ENCODE assay signal across 22 cellular contexts in genomic region chr1:14345925-14346550, GRCh38.
DNase-seq lines count a peak whose midpoint lies in the region; ATAC-seq, FAIRE-seq and TF ChIP-seq lines count a peak whose summit lies in the region.
"Had no signal": no experiment of that assay in that cellular context is flagged by ENCODE, and none has a peak within 500 bp of the region (broad histone marks: within the 10 kb centered on the region; RNA-seq: fewer than 3 reads in every experiment).

No MANE protein-coding gene starts in this region.

- H3K4me3 Mint-ChIP-seq in progenitor cell of endocrine pancreas (ENCODE audit: low read depth): no peak overlapping the region
- H3K4me3 Mint-ChIP-seq: CD4-positive, alpha-beta memory T cell had no signal

- no peaks in the 10 kb centered on the region for H4K20me1 ChIP-seq in keratinocyte (ENCODE audit: control insufficient read depth, extremely low read depth, insufficient read depth, low read length)

- H3K4me1 ChIP-seq in keratinocyte (ENCODE audit: control insufficient read depth, extremely low read depth, insufficient read depth, low read length): no peaks in the 10 kb centered on the region
- H3K4me1 ChIP-seq in sigmoid colon: no peaks in the 10 kb centered on the region
- H3K4me1 ChIP-seq: right atrium auricular region, tibial nerve had no signal

- H3K9me3 Mint-ChIP-seq in progenitor cell of endocrine pancreas (ENCODE audit: low read depth): no peaks in the 10 kb centered on the region

- no peaks in the 10 kb centered on the region for H3K36me3 ChIP-seq in MG63
- H3K36me3 ChIP-seq in keratinocyte (ENCODE audit: control insufficient read depth in 2 of 2, extremely low read depth in 1 of 2, insufficient read depth in 2 of 2, low read length in 2 of 2): no peaks in the 10 kb centered on the region
- H3K36me3 ChIP-seq in sigmoid colon: no peaks in the 10 kb centered on the region
- H3K36me3 ChIP-seq: neutrophil, right atrium auricular region, tibial nerve had no signal

- H3K4me3 ChIP-seq in MG63 (no peak overlapping the region), cardiac fibroblast (replicated peaks in 1 of 2; ENCODE audit: low read depth in 2 of 2, low read length in 2 of 2) (no peak overlapping the region), keratinocyte (ENCODE audit: control insufficient read depth in 2 of 3, extremely low read depth in 1 of 3, insufficient read depth in 2 of 3, low read depth in 1 of 3, low read length in 3 of 3) (no peak overlapping the region), sigmoid colon (no peak overlapping the region), lower leg skin (ENCODE audit: low read depth, poor library complexity, severe bottlenecking) (no peak overlapping the region)
- H3K4me3 ChIP-seq: right atrium auricular region, tibial nerve had no signal

- no peak for TF ChIP-seq POLR2A in sigmoid colon (IDR thresholded peaks at IDR 0.05)
- no peak for TF ChIP-seq POLR2A in lower leg skin (IDR thresholded peaks at IDR 0.05)

- dilution Hi-C loops in keratinocyte (cut with MboI; ENCODE audit: extremely low pct_ligation_motif_present, low sequenced_read_pairs): no loop called here

- H3K27ac ChIP-seq in keratinocyte (ENCODE audit: control insufficient read depth, insufficient read depth, low read length) (no peak overlapping the region), sigmoid colon (no peak overlapping the region)
- H3K27ac ChIP-seq: neutrophil, right atrium auricular region, RWPE1, tibial nerve had no signal

- H3K9me3 ChIP-seq in MG63: no peaks in the 10 kb centered on the region
- H3K9me3 ChIP-seq in keratinocyte (ENCODE audit: control insufficient read depth, low read depth, low read length): no peaks in the 10 kb centered on the region
- H3K9me3 ChIP-seq in sigmoid colon: no peaks in the 10 kb centered on the region
- H3K9me3 ChIP-seq: neutrophil, right atrium auricular region had no signal

- H3K27me3 Mint-ChIP-seq in progenitor cell of endocrine pancreas: peaks cover 21% of the 10 kb centered on the region

- H2AFZ ChIP-seq in keratinocyte (ENCODE audit: control insufficient read depth, low read length): no peak overlapping the region

- H3K9ac ChIP-seq in keratinocyte (ENCODE audit: control insufficient read depth, extremely low read depth, insufficient read depth, low read length): no peak overlapping the region

- intact Hi-C loops in sigmoid colon (cut with DNase I) (no loop called here), lower leg skin (cut with DNase I; ENCODE audit: low total_unique reads) (no loop called here)

- H3K36me3 Mint-ChIP-seq in progenitor cell of endocrine pancreas (ENCODE audit: insufficient read depth): no peaks in the 10 kb centered on the region
- H3K36me3 Mint-ChIP-seq: CD4-positive, alpha-beta memory T cell had no signal

- H3K4me2 ChIP-seq in keratinocyte (ENCODE audit: control insufficient read depth, extremely low read depth, insufficient read depth, low read depth, low read length): no peak overlapping the region

- H3K27ac Mint-ChIP-seq in progenitor cell of endocrine pancreas: no peak overlapping the region
- H3K27ac Mint-ChIP-seq: CD4-positive, alpha-beta memory T cell had no signal

- no peak for TF ChIP-seq CTCF in cardiac fibroblast (IDR thresholded peaks at IDR 0.05; ENCODE audit: low read depth, low read length)
- no peak for TF ChIP-seq CTCF in keratinocyte (optimal IDR thresholded peaks at IDR 0.05 in 1 of 3, IDR thresholded peaks at IDR 0.05 in 1 of 3, conservative IDR thresholded peaks at IDR 0.05 in 1 of 3; ENCODE audit: extremely low read depth in 1 of 3, insufficient read depth in 2 of 3, low read length in 3 of 3)
- TF ChIP-seq CTCF in progenitor cell of endocrine pancreas (IDR thresholded peaks at IDR 0.05; ENCODE audit: unreplicated experiment): no peak
- no peak for TF ChIP-seq CTCF in sigmoid colon (IDR thresholded peaks at IDR 0.05)
- no peak for TF ChIP-seq CTCF in lower leg skin (IDR thresholded peaks at IDR 0.05)

- H3K27me3 ChIP-seq in MG63 (no peaks in the 10 kb centered on the region), keratinocyte (ENCODE audit: control insufficient read depth, extremely low read depth, insufficient read depth, low read length) (no peaks in the 10 kb centered on the region), sigmoid colon (no peaks in the 10 kb centered on the region)
- H3K27me3 ChIP-seq: neutrophil, right atrium auricular region, tibial nerve had no signal

- ATAC-seq in HG03439 (IDR thresholded peaks at IDR 0.05; ENCODE audit: unreplicated experiment): no peak
- ATAC-seq: left colon had no signal

- 79 to 86% methylated on average over 8 of the region's 8 CpGs for WGBS in sigmoid colon, 2 donors
- 71 to 77% methylated on average over 8 of the region's 8 CpGs for WGBS in lower leg skin, 2 donors

- no peaks in the 10 kb centered on the region for H3K79me2 ChIP-seq in keratinocyte (ENCODE audit: control insufficient read depth, insufficient read depth, low read length)

- peak; percentile 13 for FAIRE-seq in keratinocyte (lab: Jason Lieb, UNC)
- FAIRE-seq: GM19239, HTR-8/SVneo had no signal

- peaks cover 2% of the 10 kb centered on the region for H3K4me1 Mint-ChIP-seq in progenitor cell of endocrine pancreas (ENCODE audit: low read depth)
- H3K4me1 Mint-ChIP-seq: CD4-positive, alpha-beta memory T cell had no signal

- DNase-seq in AG20443 (ENCODE audit: low spot score): peak; percentile 48
- DNase-seq in MG63: peak; percentile 6
- DNase-seq in cardiac fibroblast (ENCODE audit: low read depth in 2 of 2): peak; percentile 2 to 6
- no peak for DNase-seq in keratinocyte (ENCODE audit: low read depth, low spot score)
- DNase-seq in progenitor cell of endocrine pancreas (ENCODE audit: low spot score, unreplicated experiment): no peak
- no peak for DNase-seq in sigmoid colon
- no peak for DNase-seq in lower leg skin (ENCODE audit: low spot score in 2 of 2)
- DNase-seq: activated CD4-positive, alpha-beta T cell treated with anti-CD3 and anti-CD28 coated beads for 4 hours; CD4-positive, alpha-beta memory T cell; central memory CD4-positive, alpha-beta T cell; DMS79 treated with DMSO at 0.1 percent for 48 hours; left colon; NCI-H1436 treated with DMSO at 0.1 percent for 48 hours; NCI-H2227 treated with DMSO at 0.1 percent for 48 hours; stimulated activated naive CD4-positive, alpha-beta T cell had no signal

- H3K9me1 ChIP-seq in keratinocyte (ENCODE audit: control insufficient read depth, extremely low read depth, insufficient read depth, low read length): no peaks in the 10 kb centered on the region

- TF ChIP-seq EP300 in sigmoid colon (IDR thresholded peaks at IDR 0.05): no peak

Comparison
In these comparisons a context has a peak if more than half of its experiments do, and no peak if none do; other contexts are left out.
1. DNase-seq: peak in AG20443 (single experiment), MG63 (single experiment) and cardiac fibroblast (2 of 2); none in keratinocyte (single experiment), progenitor cell of endocrine pancreas (single experiment), sigmoid colon (single experiment) and lower leg skin (0 of 2).